Comparison of ENCODE assay signal across 8 cellular contexts in genomic region chr4:38062088-38062893, GRCh38.
DNase-seq lines count a peak whose midpoint lies in the region; ATAC-seq and TF ChIP-seq lines count a peak whose summit lies in the region.

No MANE protein-coding gene starts in this region.

- H3K27me3 ChIP-seq in lung (ENCODE audit: control insufficient read depth, insufficient read depth), result no peaks in the 10 kb centered on the region

- 22 to 33% methylated on average over 13 of the region's 13 CpGs for WGBS in lung, 2 donors

- peak; percentile 84 for TF ChIP-seq CTCF in lung (IDR thresholded peaks at IDR 0.05; ENCODE audit: control extremely low read depth, extremely low read depth)

- H3K4me1 ChIP-seq in lung (ENCODE audit: control insufficient read depth in 2 of 2, insufficient read depth in 2 of 2, low read length in 2 of 2), result no peaks in the 10 kb centered on the region

- peak overlapping the region in 1 of 2 donors; percentile 72 for H3K27ac ChIP-seq in lung (ENCODE audit: low read depth in 1 of 2, low read length in 1 of 2)

- no peak overlapping the region for H3K4me3 ChIP-seq in lung

- peak; percentile 77 for DNase-seq in COLO668 (lab: John Stamatoyannopoulos, UW; ENCODE audit: unreplicated experiment)
- DNase-seq in HCEC 1CT, result peak; percentile 39
- peak; percentile 9 for DNase-seq in NCI-H345 treated with DMSO at 0.1 percent for 48 hours (lab: John Stamatoyannopoulos, UW; ENCODE audit: unreplicated experiment)
- DNase-seq in activated CD4-positive, alpha-beta T cell treated with anti-CD3 and anti-CD28 coated beads, Interleukin-2, amount 50 U/mL, for 24 hours (ENCODE audit: low read depth in 1 of 2, low spot score in 1 of 2), result peak; percentile 41 to 56
- DNase-seq in dermis blood vessel endothelial cell, result peak; percentile 92
- DNase-seq in lung (ENCODE audit: low spot score), result peak; percentile 75
- DNase-seq in stimulated activated CD8-positive, alpha-beta memory T cell treated with anti-CD3 and anti-CD28 coated beads, Interleukin-12 subunit alpha, Interleukin-12 subunit beta, amount 100 ng/mL, for 1 hour (ENCODE audit: low read depth), result peak; percentile 36

- ATAC-seq in lung (ENCODE audit: insufficient read depth, low FRiP score) (no peak), HG03521 (IDR thresholded peaks at IDR 0.05; ENCODE audit: unreplicated experiment) (no peak)

- H3K36me3 ChIP-seq in lung (ENCODE audit: control insufficient read depth in 2 of 2, insufficient read depth in 2 of 2, low read length in 2 of 2), result peaks cover 4 to 6% of the 10 kb centered on the region in 2 donors

- H3K9me3 ChIP-seq in lung (ENCODE audit: control insufficient read depth in 2 of 2, insufficient read depth in 1 of 2, low read length in 1 of 2), result no peaks in the 10 kb centered on the region

Comparison
In these comparisons a context has a peak if more than half of its experiments do, and no peak if none do; other contexts are left out.
1. DNase-seq: peak in every context shown above with its lines; median percentile 92 in dermis blood vessel endothelial cell; 77 in COLO668; 75 in lung; 48 in activated CD4-positive, alpha-beta T cell treated with anti-CD3 and anti-CD28 coated beads, Interleukin-2, amount 50 U/mL, for 24 hours; 39 in HCEC 1CT; 36 in stimulated activated CD8-positive, alpha-beta memory T cell treated with anti-CD3 and anti-CD28 coated beads, Interleukin-12 subunit alpha, Interleukin-12 subunit beta, amount 100 ng/mL, for 1 hour; 9 in NCI-H345 treated with DMSO at 0.1 percent for 48 hours.